In the genomic region with DNA sequence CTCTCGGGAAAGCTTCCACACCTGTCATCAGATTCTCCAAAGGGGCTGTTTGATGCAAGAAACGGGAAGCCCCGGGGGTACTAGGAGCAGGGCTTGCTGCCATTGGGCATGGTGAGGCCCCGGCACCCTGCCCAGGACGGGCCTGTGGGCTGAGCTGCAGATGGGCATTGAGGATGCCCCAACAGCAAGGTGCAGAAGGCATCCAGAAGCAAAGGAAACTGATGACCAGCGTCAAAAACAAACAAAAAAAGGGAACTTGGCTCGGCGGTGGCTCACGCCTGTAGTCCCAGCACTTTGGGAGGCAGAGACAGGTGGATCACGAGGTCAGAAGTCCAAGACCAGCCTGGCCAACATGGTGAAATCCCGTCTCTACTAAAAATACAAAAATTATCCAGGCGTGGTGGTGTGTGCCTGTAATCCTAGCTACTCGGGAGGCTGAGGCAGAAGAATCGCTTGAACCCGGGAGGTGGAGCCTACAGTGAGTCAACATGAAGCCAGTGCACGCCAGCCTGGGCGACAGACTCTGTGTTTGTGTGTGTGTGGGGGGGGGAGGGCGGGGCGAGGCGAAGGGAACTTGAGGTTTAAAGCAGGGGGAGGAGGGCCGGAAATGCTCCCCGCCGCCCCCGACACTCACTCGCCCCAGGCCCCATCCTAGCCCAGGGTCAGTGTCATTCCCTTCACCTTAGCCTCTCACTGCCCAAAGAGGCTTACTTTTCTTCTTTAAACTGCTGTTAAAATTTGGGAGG, we compare ENCODE assay signal across 8 cellular contexts. TPM values are rescaled to one million over a fixed set of nuclear protein-coding genes. Genes with fewer than 3 reads are reported as not detected.
A peak's percentile ranks its signal among the peaks of the same experiment; 100 is the strongest.
DNase-seq lines count a peak whose midpoint lies in the region; ATAC-seq lines count a peak whose summit lies in the region.

No MANE protein-coding gene starts in this region.

- peaks cover 31 to 65% (median 51%) of the 10 kb centered on the region in 11 experiments for H3K36me3 ChIP-seq in BLaER1 treated with 17β-estradiol and CSF1 and Interleukin-3, amounts not matched to agents 10 nM and 100 nM
- H3K36me3 ChIP-seq in NT2/D1 (ENCODE audit: insufficient read depth, insufficient read length, low read length): peaks cover 64% of the 10 kb centered on the region
- H3K36me3 ChIP-seq in iPS-15b (ENCODE audit: control insufficient read depth, insufficient read depth, low read length): peaks cover 30% of the 10 kb centered on the region

- H3K4me1 ChIP-seq in BLaER1 treated with 17β-estradiol and CSF1 and Interleukin-3, amounts not matched to agents 10 nM and 100 nM: peaks cover 76 to 84% (median 78%) of the 10 kb centered on the region in 10 experiments
- H3K4me1 ChIP-seq in NT2/D1 (ENCODE audit: insufficient read depth, insufficient read length): peaks cover 34% of the 10 kb centered on the region
- peaks cover 9% of the 10 kb centered on the region for H3K4me1 ChIP-seq in iPS-15b (ENCODE audit: control insufficient read depth, insufficient read depth, low read length)

- intact Hi-C loops in activated T-helper 2 cell treated with anti-CD3 and anti-CD28 coated beads, Interferon-gamma antibody, Interleukin-2, Interleukin-4, amounts not matched to agents 10 μg/mL and 5 μg/mL and 100 μg/mL, durations not matched to agents 14 hours and 24 hours and 36 hours (cut with micrococcal nuclease): loop anchor here (2.0 kb wide), 2 partner anchors 125 to 141 kb away; partner anchors contain the start of genes FTSJ3, PSMC5 and SMARCD2

- DNase-seq in NT2/D1 (ENCODE audit: low read depth, low spot score) (no peak), NCI-H2196 (lab: John Stamatoyannopoulos, UW; ENCODE audit: unreplicated experiment) (no peak)
- DNase-seq in activated T-helper 2 cell treated with anti-CD3 and anti-CD28 coated beads, Interferon-gamma antibody, Interleukin-2, Interleukin-4, amounts not matched to agents 10 μg/mL and 5 μg/mL and 100 μg/mL, durations not matched to agents 14 hours and 24 hours and 36 hours (ENCODE audit: low spot score): peak; percentile 72
- peak; percentile 63 to 81 for DNase-seq in stimulated activated CD4-positive, alpha-beta T cell treated with anti-CD3 and anti-CD28 coated beads, Interleukin-4, amount 100 ng/mL, for 4 hours

- H3K9me3 ChIP-seq in BLaER1 treated with 17β-estradiol and CSF1 and Interleukin-3, amounts not matched to agents 10 nM and 100 nM (replicated peaks in 1 of 11): no peaks in the 10 kb centered on the region
- no peaks in the 10 kb centered on the region for H3K9me3 ChIP-seq in NT2/D1 (ENCODE audit: insufficient read depth, low read length)
- H3K9me3 ChIP-seq in iPS-15b (ENCODE audit: control insufficient read depth, insufficient read depth, low read length): no peaks in the 10 kb centered on the region

- no peaks in the 10 kb centered on the region for H3K9me3 Mint-ChIP-seq in activated T-helper 2 cell treated with anti-CD3 and anti-CD28 coated beads, Interferon-gamma antibody, Interleukin-2, Interleukin-4, amounts not matched to agents 10 μg/mL and 5 μg/mL and 100 μg/mL, durations not matched to agents 14 hours and 24 hours and 36 hours

- H3K4me3 Mint-ChIP-seq in activated T-helper 2 cell treated with anti-CD3 and anti-CD28 coated beads, Interferon-gamma antibody, Interleukin-2, Interleukin-4, amounts not matched to agents 10 μg/mL and 5 μg/mL and 100 μg/mL, durations not matched to agents 14 hours and 24 hours and 36 hours (ENCODE audit: low read depth): peak overlapping the region; percentile 81

- H3K27me3 ChIP-seq in BLaER1 treated with 17β-estradiol and CSF1 and Interleukin-3, amounts not matched to agents 10 nM and 100 nM: no peaks in the 10 kb centered on the region
- H3K27me3 ChIP-seq in NT2/D1 (ENCODE audit: insufficient read depth, insufficient read length) (no peaks in the 10 kb centered on the region), iPS-15b (ENCODE audit: control insufficient read depth, insufficient read depth, low read length) (no peaks in the 10 kb centered on the region)

- no peaks in the 10 kb centered on the region for H3K27me3 Mint-ChIP-seq in activated T-helper 2 cell treated with anti-CD3 and anti-CD28 coated beads, Interferon-gamma antibody, Interleukin-2, Interleukin-4, amounts not matched to agents 10 μg/mL and 5 μg/mL and 100 μg/mL, durations not matched to agents 14 hours and 24 hours and 36 hours (ENCODE audit: low read depth)

- peak overlapping the region; percentile 86 to 100 (median 99) for H3K27ac ChIP-seq in BLaER1 treated with 17β-estradiol and CSF1 and Interleukin-3, amounts not matched to agents 10 nM and 100 nM

- H3K4me3 ChIP-seq in BLaER1 treated with 17β-estradiol and CSF1 and Interleukin-3, amounts not matched to agents 10 nM and 100 nM: peak overlapping the region; percentile 64 to 99 (median 89)
- H3K4me3 ChIP-seq in NT2/D1 (ENCODE audit: insufficient read length, low read depth) (peak overlapping the region; percentile 39), iPS-15b (ENCODE audit: low read depth, low read length) (peak overlapping the region; percentile 67)

- peaks cover 11 to 71% (median 62%) of the 10 kb centered on the region in 11 experiments; a peak in 21 of 22 replicates for H4K20me1 ChIP-seq in BLaER1 treated with 17β-estradiol and CSF1 and Interleukin-3, amounts not matched to agents 10 nM and 100 nM

- no peak for ATAC-seq in GM21390 (IDR thresholded peaks at IDR 0.05; ENCODE audit: unreplicated experiment)
- ATAC-seq in HG03045 (IDR thresholded peaks at IDR 0.05; ENCODE audit: unreplicated experiment): no peak

- H3K36me3 Mint-ChIP-seq in activated T-helper 2 cell treated with anti-CD3 and anti-CD28 coated beads, Interferon-gamma antibody, Interleukin-2, Interleukin-4, amounts not matched to agents 10 μg/mL and 5 μg/mL and 100 μg/mL, durations not matched to agents 14 hours and 24 hours and 36 hours (ENCODE audit: low read depth): peaks cover 55% of the 10 kb centered on the region

- H3K9ac ChIP-seq in BLaER1 treated with 17β-estradiol and CSF1 and Interleukin-3, amounts not matched to agents 10 nM and 100 nM: peak overlapping the region; percentile 89 to 99 (median 97)
- H3K9ac ChIP-seq in NT2/D1 (ENCODE audit: insufficient read length, low read depth): peak overlapping the region; percentile 85
- H3K9ac ChIP-seq in iPS-15b (ENCODE audit: low read depth, low read length): peak overlapping the region; percentile 65

- peak overlapping the region; percentile 89 to 99 (median 96) for H3K4me2 ChIP-seq in BLaER1 treated with 17β-estradiol and CSF1 and Interleukin-3, amounts not matched to agents 10 nM and 100 nM

- peaks cover 56% of the 10 kb centered on the region for H3K4me1 Mint-ChIP-seq in activated T-helper 2 cell treated with anti-CD3 and anti-CD28 coated beads, Interferon-gamma antibody, Interleukin-2, Interleukin-4, amounts not matched to agents 10 μg/mL and 5 μg/mL and 100 μg/mL, durations not matched to agents 14 hours and 24 hours and 36 hours (ENCODE audit: low read depth)

- H3K27ac Mint-ChIP-seq in activated T-helper 2 cell treated with anti-CD3 and anti-CD28 coated beads, Interferon-gamma antibody, Interleukin-2, Interleukin-4, amounts not matched to agents 10 μg/mL and 5 μg/mL and 100 μg/mL, durations not matched to agents 14 hours and 24 hours and 36 hours: peak overlapping the region; percentile 94

RNA-seq across cellular contexts. Expression of gene LIMD2, which starts 1.7 kb away (rescaled TPM):
- total RNA-seq in activated T-helper 2 cell treated with anti-CD3 and anti-CD28 coated beads, Interferon-gamma antibody, Interleukin-2, Interleukin-4, amounts not matched to agents 10 μg/mL and 5 μg/mL and 100 μg/mL, durations not matched to agents 14 hours and 24 hours and 36 hours: 178 and 182 TPM in 2 replicates

RNA-seq across cellular contexts. Expression of gene STRADA, which starts 39.9 kb away (rescaled TPM):
- 54.0 and 57.4 TPM in 2 replicates for total RNA-seq in activated T-helper 2 cell treated with anti-CD3 and anti-CD28 coated beads, Interferon-gamma antibody, Interleukin-2, Interleukin-4, amounts not matched to agents 10 μg/mL and 5 μg/mL and 100 μg/mL, durations not matched to agents 14 hours and 24 hours and 36 hours

Comparison
In these comparisons a context has a peak if more than half of its experiments do, and no peak if none do; other contexts are left out.
1. H3K4me3 ChIP-seq: peak in every context shown above with its lines; median percentile 89 in BLaER1 treated with 17β-estradiol and CSF1 and Interleukin-3, amounts not matched to agents 10 nM and 100 nM; 67 in iPS-15b; 39 in NT2/D1.
2. DNase-seq: peak in activated T-helper 2 cell treated with anti-CD3 and anti-CD28 coated beads, Interferon-gamma antibody, Interleukin-2, Interleukin-4, amounts not matched to agents 10 μg/mL and 5 μg/mL and 100 μg/mL, durations not matched to agents 14 hours and 24 hours and 36 hours (single experiment) and stimulated activated CD4-positive, alpha-beta T cell treated with anti-CD3 and anti-CD28 coated beads, Interleukin-4, amount 100 ng/mL, for 4 hours (2 of 2); none in NT2/D1 (single experiment) and NCI-H2196 (single experiment).
3. Peak in every context shown above with its lines, with median percentiles within 50 percentile points of each other: H3K9ac ChIP-seq.